In the genomic region with DNA sequence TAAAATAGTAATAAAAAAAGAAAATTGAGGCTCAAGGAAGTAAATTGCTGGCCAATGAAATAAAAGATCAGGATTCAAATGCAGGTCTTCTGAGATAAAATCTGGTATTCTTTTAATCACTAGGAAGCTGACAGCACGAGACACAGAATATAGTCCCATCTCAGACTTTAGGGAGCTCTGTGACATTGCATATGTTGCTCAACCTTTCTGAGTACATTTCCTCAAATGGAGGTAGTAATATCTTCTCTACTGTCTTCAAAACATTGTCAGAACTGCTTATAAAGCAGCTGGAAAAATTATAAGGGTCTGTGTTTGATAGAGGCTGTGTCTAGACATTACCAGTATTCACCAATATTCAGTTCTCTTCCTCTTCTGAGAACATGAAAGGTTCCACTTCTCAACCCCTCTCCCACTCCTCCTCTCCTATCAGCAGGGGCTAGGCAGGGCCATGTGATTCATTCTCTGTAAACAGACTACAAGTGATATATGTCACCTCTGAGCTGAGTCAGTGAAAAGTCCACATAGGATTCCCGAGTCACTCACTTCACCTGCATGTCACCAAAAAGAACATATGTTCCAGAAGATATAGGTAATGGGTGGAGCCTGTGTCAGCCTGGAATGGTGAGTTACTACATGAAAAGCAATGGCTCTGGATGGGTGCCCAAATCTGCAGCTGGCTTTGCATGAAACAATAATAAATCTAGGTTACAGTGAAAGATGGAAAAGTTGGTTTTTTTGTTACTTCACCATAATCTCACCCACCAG, we compare ENCODE assay signal across 1 cellular context.
TF ChIP-seq lines count a peak whose summit lies in the region.

No MANE protein-coding gene starts in this region.

TF ChIP-seq in K562, 482 proteins besides CTCF, POLR2A, EP300 and RAD21 (continued from another document and continues in another):
- TF ChIP-seq, protein P1, sequence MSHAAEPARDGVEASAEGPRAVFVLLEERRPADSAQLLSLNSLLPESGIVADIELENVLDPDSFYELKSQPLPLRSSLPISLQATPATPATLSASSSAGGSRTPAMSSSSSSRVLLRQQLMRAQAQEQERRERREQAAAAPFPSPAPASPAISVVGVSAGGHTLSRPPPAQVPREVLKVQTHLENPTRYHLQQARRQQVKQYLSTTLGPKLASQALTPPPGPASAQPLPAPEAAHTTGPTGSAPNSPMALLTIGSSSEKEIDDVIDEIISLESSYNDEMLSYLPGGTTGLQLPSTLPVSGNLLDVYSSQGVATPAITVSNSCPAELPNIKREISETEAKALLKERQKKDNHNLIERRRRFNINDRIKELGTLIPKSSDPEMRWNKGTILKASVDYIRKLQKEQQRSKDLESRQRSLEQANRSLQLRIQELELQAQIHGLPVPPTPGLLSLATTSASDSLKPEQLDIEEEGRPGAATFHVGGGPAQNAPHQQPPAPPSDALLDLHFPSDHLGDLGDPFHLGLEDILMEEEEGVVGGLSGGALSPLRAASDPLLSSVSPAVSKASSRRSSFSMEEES (CRISPR knock-in tag; IDR thresholded peaks at IDR 0.05), result no peak
- no peak for TF ChIP-seq ZNF140 (CRISPR knock-in tag; IDR thresholded peaks at IDR 0.05)
- no peak for TF ChIP-seq ESRRA (IDR thresholded peaks at IDR 0.05; ENCODE audit: borderline replicate concordance, low read depth)
- TF ChIP-seq, protein P2, sequence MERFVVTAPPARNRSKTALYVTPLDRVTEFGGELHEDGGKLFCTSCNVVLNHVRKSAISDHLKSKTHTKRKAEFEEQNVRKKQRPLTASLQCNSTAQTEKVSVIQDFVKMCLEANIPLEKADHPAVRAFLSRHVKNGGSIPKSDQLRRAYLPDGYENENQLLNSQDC (CRISPR knock-in tag; IDR thresholded peaks at IDR 0.05), result no peak
- TF ChIP-seq NELFE (IDR thresholded peaks at IDR 0.05; ENCODE audit: insufficient read depth, insufficient read length), result no peak
- no peak for TF ChIP-seq ZNF212 (CRISPR knock-in tag; IDR thresholded peaks at IDR 0.05)
- no peak for TF ChIP-seq ZNF41 (CRISPR knock-in tag; conservative IDR thresholded peaks at IDR 0.05)
- peak; percentile 90 for TF ChIP-seq TEAD4 (IDR thresholded peaks at IDR 0.05; ENCODE audit: low read length)
- TF ChIP-seq TEAD4 (CRISPR knock-in tag; IDR thresholded peaks at IDR 0.05; ENCODE audit: borderline replicate concordance), result no peak
- peak; percentile 33; the same call in 1 of the 2 replicates for TF ChIP-seq L3MBTL2 (IDR thresholded peaks at IDR 0.05)
- peak in 1 of 2 experiments; percentile 82; a peak in 2 of 4 replicates for TF ChIP-seq TEAD1 (CRISPR knock-in tag; IDR thresholded peaks at IDR 0.05)
- TF ChIP-seq CBX3 (IDR thresholded peaks at IDR 0.05; ENCODE audit: borderline replicate concordance in 1 of 2, low read length in 2 of 2), result no peak; a peak in 1 of 3 replicates
- TF ChIP-seq RBM15 (IDR thresholded peaks at IDR 0.05; ENCODE audit: insufficient read depth, low read length), result no peak
- TF ChIP-seq, protein P3, sequence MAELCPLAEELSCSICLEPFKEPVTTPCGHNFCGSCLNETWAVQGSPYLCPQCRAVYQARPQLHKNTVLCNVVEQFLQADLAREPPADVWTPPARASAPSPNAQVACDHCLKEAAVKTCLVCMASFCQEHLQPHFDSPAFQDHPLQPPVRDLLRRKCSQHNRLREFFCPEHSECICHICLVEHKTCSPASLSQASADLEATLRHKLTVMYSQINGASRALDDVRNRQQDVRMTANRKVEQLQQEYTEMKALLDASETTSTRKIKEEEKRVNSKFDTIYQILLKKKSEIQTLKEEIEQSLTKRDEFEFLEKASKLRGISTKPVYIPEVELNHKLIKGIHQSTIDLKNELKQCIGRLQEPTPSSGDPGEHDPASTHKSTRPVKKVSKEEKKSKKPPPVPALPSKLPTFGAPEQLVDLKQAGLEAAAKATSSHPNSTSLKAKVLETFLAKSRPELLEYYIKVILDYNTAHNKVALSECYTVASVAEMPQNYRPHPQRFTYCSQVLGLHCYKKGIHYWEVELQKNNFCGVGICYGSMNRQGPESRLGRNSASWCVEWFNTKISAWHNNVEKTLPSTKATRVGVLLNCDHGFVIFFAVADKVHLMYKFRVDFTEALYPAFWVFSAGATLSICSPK (IDR thresholded peaks at IDR 0.05; ENCODE audit: borderline replicate concordance), result no peak
- no peak for TF ChIP-seq NFXL1 (CRISPR knock-in tag; IDR thresholded peaks at IDR 0.05)
- no peak for TF ChIP-seq ZFP1 (CRISPR knock-in tag; IDR thresholded peaks at IDR 0.05)
- TF ChIP-seq ETV6 (IDR thresholded peaks at IDR 0.05; ENCODE audit: borderline replicate concordance in 1 of 2, low read depth in 2 of 2, low read length in 1 of 2), result no peak
- TF ChIP-seq ETV6 (CRISPR knock-in tag; IDR thresholded peaks at IDR 0.05; ENCODE audit: borderline replicate concordance), result no peak
- peak; percentile 52; the same call in 1 of the 2 replicates for TF ChIP-seq STAT5A (IDR thresholded peaks at IDR 0.05; ENCODE audit: borderline replicate concordance, low read length)
- peak; percentile 66 for TF ChIP-seq RBM25 (IDR thresholded peaks at IDR 0.05; ENCODE audit: low read depth, low read length, severe bottlenecking)
- TF ChIP-seq MXI1 (IDR thresholded peaks at IDR 0.05; ENCODE audit: low read depth, low read length), result no peak
- no peak for TF ChIP-seq ZNF75A (CRISPR knock-in tag; IDR thresholded peaks at IDR 0.05)
- TF ChIP-seq ZNF324 (CRISPR knock-in tag; IDR thresholded peaks at IDR 0.05), result no peak
- TF ChIP-seq ETV5 (CRISPR knock-in tag; IDR thresholded peaks at IDR 0.05; ENCODE audit: low read depth), result no peak
- no peak for TF ChIP-seq NFATC3 (IDR thresholded peaks at IDR 0.05)
- TF ChIP-seq ARID2 (IDR thresholded peaks at IDR 0.05), result no peak
- TF ChIP-seq, protein P4, sequence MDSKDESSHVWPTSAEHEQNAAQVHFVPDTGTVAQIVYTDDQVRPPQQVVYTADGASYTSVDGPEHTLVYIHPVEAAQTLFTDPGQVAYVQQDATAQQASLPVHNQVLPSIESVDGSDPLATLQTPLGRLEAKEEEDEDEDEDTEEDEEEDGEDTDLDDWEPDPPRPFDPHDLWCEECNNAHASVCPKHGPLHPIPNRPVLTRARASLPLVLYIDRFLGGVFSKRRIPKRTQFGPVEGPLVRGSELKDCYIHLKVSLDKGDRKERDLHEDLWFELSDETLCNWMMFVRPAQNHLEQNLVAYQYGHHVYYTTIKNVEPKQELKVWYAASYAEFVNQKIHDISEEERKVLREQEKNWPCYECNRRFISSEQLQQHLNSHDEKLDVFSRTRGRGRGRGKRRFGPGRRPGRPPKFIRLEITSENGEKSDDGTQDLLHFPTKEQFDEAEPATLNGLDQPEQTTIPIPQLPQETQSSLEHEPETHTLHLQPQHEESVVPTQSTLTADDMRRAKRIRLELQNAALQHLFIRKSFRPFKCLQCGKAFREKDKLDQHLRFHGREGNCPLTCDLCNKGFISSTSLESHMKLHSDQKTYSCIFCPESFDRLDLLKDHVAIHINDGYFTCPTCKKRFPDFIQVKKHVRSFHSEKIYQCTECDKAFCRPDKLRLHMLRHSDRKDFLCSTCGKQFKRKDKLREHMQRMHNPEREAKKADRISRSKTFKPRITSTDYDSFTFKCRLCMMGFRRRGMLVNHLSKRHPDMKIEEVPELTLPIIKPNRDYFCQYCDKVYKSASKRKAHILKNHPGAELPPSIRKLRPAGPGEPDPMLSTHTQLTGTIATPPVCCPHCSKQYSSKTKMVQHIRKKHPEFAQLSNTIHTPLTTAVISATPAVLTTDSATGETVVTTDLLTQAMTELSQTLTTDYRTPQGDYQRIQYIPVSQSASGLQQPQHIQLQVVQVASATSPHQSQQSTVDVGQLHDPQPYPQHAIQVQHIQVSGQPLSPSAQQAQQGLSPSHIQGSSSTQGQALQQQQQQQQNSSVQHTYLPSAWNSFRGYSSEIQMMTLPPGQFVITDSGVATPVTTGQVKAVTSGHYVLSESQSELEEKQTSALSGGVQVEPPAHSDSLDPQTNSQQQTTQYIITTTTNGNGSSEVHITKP (IDR thresholded peaks at IDR 0.05; ENCODE audit: partially characterized antibody), result peak; percentile 36
- no peak for TF ChIP-seq HMG20A (CRISPR knock-in tag; conservative IDR thresholded peaks at IDR 0.05)
- TF ChIP-seq NCOA4 (IDR thresholded peaks at IDR 0.05; ENCODE audit: partially characterized antibody), result no peak
- TF ChIP-seq, protein P5, sequence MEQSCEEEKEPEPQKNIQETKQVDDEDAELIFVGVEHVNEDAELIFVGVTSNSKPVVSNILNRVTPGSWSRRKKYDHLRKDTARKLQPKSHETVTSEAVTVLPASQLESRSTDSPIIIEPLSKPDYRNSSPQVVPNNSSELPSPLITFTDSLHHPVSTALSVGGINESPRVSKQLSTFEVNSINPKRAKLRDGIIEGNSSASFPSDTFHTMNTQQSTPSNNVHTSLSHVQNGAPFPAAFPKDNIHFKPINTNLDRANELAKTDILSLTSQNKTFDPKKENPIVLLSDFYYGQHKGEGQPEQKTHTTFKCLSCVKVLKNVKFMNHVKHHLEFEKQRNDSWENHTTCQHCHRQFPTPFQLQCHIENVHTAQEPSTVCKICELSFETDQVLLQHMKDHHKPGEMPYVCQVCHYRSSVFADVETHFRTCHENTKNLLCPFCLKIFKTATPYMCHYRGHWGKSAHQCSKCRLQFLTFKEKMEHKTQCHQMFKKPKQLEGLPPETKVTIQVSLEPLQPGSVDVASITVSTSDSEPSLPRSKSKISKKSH (CRISPR knock-in tag; IDR thresholded peaks at IDR 0.05), result no peak
- no peak for TF ChIP-seq GTF2E2 (tag; IDR thresholded peaks at IDR 0.05)
- TF ChIP-seq, protein P6, sequence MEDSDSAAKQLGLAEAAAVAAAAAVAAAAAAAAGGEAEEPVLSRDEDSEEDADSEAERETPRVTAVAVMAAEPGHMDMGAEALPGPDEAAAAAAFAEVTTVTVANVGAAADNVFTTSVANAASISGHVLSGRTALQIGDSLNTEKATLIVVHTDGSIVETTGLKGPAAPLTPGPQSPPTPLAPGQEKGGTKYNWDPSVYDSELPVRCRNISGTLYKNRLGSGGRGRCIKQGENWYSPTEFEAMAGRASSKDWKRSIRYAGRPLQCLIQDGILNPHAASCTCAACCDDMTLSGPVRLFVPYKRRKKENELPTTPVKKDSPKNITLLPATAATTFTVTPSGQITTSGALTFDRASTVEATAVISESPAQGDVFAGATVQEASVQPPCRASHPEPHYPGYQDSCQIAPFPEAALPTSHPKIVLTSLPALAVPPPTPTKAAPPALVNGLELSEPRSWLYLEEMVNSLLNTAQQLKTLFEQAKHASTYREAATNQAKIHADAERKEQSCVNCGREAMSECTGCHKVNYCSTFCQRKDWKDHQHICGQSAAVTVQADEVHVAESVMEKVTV (CRISPR knock-in tag; IDR thresholded peaks at IDR 0.05), result no peak
- TF ChIP-seq CC2D1A (IDR thresholded peaks at IDR 0.05), result no peak
- no peak for TF ChIP-seq RHOXF2B (CRISPR knock-in tag; conservative IDR thresholded peaks at IDR 0.05)
- no peak for TF ChIP-seq CHD1 (IDR thresholded peaks at IDR 0.05; ENCODE audit: low read length)
- no peak for TF ChIP-seq CREBBP (IDR thresholded peaks at IDR 0.05; ENCODE audit: low read depth, low read length)
- TF ChIP-seq GATA2 (CRISPR knock-in tag; IDR thresholded peaks at IDR 0.05), result peak; percentile 59; the same call in 1 of the 2 replicates
- no peak for TF ChIP-seq MAZ (CRISPR knock-in tag; conservative IDR thresholded peaks at IDR 0.05 in 1 of 2, IDR thresholded peaks at IDR 0.05 in 1 of 2)
- TF ChIP-seq, protein P7, sequence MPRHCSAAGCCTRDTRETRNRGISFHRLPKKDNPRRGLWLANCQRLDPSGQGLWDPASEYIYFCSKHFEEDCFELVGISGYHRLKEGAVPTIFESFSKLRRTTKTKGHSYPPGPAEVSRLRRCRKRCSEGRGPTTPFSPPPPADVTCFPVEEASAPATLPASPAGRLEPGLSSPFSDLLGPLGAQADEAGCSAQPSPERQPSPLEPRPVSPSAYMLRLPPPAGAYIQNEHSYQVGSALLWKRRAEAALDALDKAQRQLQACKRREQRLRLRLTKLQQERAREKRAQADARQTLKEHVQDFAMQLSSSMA (CRISPR knock-in tag; IDR thresholded peaks at IDR 0.05), result no peak
- TF ChIP-seq, protein P8, sequence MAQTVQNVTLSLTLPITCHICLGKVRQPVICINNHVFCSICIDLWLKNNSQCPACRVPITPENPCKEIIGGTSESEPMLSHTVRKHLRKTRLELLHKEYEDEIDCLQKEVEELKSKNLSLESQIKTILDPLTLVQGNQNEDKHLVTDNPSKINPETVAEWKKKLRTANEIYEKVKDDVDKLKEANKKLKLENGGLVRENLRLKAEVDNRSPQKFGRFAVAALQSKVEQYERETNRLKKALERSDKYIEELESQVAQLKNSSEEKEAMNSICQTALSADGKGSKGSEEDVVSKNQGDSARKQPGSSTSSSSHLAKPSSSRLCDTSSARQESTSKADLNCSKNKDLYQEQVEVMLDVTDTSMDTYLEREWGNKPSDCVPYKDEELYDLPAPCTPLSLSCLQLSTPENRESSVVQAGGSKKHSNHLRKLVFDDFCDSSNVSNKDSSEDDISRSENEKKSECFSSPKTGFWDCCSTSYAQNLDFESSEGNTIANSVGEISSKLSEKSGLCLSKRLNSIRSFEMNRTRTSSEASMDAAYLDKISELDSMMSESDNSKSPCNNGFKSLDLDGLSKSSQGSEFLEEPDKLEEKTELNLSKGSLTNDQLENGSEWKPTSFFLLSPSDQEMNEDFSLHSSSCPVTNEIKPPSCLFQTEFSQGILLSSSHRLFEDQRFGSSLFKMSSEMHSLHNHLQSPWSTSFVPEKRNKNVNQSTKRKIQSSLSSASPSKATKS (CRISPR knock-in tag; IDR thresholded peaks at IDR 0.05), result no peak
- TF ChIP-seq, protein P9, sequence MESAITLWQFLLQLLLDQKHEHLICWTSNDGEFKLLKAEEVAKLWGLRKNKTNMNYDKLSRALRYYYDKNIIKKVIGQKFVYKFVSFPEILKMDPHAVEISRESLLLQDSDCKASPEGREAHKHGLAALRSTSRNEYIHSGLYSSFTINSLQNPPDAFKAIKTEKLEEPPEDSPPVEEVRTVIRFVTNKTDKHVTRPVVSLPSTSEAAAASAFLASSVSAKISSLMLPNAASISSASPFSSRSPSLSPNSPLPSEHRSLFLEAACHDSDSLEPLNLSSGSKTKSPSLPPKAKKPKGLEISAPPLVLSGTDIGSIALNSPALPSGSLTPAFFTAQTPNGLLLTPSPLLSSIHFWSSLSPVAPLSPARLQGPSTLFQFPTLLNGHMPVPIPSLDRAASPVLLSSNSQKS (CRISPR knock-in tag; IDR thresholded peaks at IDR 0.05), result no peak
- TF ChIP-seq ETV1 (tag; conservative IDR thresholded peaks at IDR 0.05; ENCODE audit: low read depth), result no peak
- TF ChIP-seq, protein P10, sequence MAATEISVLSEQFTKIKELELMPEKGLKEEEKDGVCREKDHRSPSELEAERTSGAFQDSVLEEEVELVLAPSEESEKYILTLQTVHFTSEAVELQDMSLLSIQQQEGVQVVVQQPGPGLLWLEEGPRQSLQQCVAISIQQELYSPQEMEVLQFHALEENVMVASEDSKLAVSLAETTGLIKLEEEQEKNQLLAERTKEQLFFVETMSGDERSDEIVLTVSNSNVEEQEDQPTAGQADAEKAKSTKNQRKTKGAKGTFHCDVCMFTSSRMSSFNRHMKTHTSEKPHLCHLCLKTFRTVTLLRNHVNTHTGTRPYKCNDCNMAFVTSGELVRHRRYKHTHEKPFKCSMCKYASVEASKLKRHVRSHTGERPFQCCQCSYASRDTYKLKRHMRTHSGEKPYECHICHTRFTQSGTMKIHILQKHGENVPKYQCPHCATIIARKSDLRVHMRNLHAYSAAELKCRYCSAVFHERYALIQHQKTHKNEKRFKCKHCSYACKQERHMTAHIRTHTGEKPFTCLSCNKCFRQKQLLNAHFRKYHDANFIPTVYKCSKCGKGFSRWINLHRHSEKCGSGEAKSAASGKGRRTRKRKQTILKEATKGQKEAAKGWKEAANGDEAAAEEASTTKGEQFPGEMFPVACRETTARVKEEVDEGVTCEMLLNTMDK (IDR thresholded peaks at IDR 0.05; ENCODE audit: borderline replicate concordance, insufficient read depth, low read depth, low read length, poor library complexity, severe bottlenecking), result no peak
- TF ChIP-seq SIRT6 (IDR thresholded peaks at IDR 0.05; ENCODE audit: low read depth, low read length), result no peak
- no peak for TF ChIP-seq ZNF699 (CRISPR knock-in tag; IDR thresholded peaks at IDR 0.05; ENCODE audit: insufficient replicate concordance)
